In genomic region chr11:92473736-92474135, GRCh38 we compare ENCODE assay signal across 2 cellular contexts.
TF ChIP-seq lines count a peak whose summit lies in the region.

No MANE protein-coding gene starts in this region.

TF ChIP-seq in SK-N-SH, 30 proteins besides CTCF, POLR2A, EP300 and RAD21 (continued from another document):
- TF ChIP-seq, protein P1, sequence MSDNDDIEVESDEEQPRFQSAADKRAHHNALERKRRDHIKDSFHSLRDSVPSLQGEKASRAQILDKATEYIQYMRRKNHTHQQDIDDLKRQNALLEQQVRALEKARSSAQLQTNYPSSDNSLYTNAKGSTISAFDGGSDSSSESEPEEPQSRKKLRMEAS (IDR thresholded peaks at IDR 0.05; ENCODE audit: low read depth) = no peak
TF ChIP-seq in SK-N-SH: peak in this region for 1.

TF ChIP-seq in SK-N-SH treated with all-trans-retinoic acid at 6 μM for 48 hours, 23 proteins besides CTCF, POLR2A, EP300 and RAD21:
- TF ChIP-seq, protein P2, sequence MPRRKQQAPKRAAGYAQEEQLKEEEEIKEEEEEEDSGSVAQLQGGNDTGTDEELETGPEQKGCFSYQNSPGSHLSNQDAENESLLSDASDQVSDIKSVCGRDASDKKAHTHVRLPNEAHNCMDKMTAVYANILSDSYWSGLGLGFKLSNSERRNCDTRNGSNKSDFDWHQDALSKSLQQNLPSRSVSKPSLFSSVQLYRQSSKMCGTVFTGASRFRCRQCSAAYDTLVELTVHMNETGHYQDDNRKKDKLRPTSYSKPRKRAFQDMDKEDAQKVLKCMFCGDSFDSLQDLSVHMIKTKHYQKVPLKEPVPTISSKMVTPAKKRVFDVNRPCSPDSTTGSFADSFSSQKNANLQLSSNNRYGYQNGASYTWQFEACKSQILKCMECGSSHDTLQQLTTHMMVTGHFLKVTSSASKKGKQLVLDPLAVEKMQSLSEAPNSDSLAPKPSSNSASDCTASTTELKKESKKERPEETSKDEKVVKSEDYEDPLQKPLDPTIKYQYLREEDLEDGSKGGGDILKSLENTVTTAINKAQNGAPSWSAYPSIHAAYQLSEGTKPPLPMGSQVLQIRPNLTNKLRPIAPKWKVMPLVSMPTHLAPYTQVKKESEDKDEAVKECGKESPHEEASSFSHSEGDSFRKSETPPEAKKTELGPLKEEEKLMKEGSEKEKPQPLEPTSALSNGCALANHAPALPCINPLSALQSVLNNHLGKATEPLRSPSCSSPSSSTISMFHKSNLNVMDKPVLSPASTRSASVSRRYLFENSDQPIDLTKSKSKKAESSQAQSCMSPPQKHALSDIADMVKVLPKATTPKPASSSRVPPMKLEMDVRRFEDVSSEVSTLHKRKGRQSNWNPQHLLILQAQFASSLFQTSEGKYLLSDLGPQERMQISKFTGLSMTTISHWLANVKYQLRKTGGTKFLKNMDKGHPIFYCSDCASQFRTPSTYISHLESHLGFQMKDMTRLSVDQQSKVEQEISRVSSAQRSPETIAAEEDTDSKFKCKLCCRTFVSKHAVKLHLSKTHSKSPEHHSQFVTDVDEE (CRISPR knock-in tag; IDR thresholded peaks at IDR 0.05) = no peak
- TF ChIP-seq SNAI2 (CRISPR knock-in tag; IDR thresholded peaks at IDR 0.05) (no peak), ZNF8 (CRISPR knock-in tag; IDR thresholded peaks at IDR 0.05) (no peak), ZC3H10 (CRISPR knock-in tag; IDR thresholded peaks at IDR 0.05) (no peak), ZNF565 (CRISPR knock-in tag; conservative IDR thresholded peaks at IDR 0.05; ENCODE audit: low read depth) (no peak), ESRRG (CRISPR knock-in tag; IDR thresholded peaks at IDR 0.05) (no peak), TOX (CRISPR knock-in tag; IDR thresholded peaks at IDR 0.05; ENCODE audit: borderline replicate concordance) (no peak), OSR1 (CRISPR knock-in tag; IDR thresholded peaks at IDR 0.05) (no peak), POU6F1 (CRISPR knock-in tag; IDR thresholded peaks at IDR 0.05; ENCODE audit: borderline replicate concordance, low read depth) (no peak), PPARA (CRISPR knock-in tag; IDR thresholded peaks at IDR 0.05; ENCODE audit: borderline replicate concordance) (no peak), TCF4 (CRISPR knock-in tag; IDR thresholded peaks at IDR 0.05; ENCODE audit: borderline replicate concordance) (no peak)
TF ChIP-seq in SK-N-SH treated with all-trans-retinoic acid at 6 μM for 48 hours: peak in this region for 0.
